Comparison of ENCODE assay signal across 1 cellular context in the genomic region with DNA sequence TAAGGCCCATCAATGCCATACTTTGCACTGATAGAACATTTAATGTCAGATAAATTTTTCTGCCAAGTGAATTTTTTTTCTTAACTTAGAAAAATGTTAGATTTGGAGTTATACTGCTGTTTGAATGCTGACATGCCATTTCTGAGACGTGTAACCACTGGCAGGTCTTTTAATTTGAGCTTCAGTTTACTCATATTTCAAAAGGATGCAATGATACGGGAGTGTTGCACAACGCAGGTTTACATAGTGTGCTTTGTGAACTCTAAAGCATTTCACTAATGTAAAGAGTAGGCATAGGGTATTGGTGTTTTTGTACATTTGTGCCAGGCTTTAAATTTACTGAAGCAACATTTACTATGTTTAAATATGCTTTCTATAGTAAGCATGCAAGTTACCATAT.
TF ChIP-seq lines count a peak whose summit lies in the region.

No MANE protein-coding gene starts in this region.

TF ChIP-seq in HepG2, 621 proteins besides CTCF, POLR2A, EP300 and RAD21 (continued from another document):
- TF ChIP-seq, protein P1, sequence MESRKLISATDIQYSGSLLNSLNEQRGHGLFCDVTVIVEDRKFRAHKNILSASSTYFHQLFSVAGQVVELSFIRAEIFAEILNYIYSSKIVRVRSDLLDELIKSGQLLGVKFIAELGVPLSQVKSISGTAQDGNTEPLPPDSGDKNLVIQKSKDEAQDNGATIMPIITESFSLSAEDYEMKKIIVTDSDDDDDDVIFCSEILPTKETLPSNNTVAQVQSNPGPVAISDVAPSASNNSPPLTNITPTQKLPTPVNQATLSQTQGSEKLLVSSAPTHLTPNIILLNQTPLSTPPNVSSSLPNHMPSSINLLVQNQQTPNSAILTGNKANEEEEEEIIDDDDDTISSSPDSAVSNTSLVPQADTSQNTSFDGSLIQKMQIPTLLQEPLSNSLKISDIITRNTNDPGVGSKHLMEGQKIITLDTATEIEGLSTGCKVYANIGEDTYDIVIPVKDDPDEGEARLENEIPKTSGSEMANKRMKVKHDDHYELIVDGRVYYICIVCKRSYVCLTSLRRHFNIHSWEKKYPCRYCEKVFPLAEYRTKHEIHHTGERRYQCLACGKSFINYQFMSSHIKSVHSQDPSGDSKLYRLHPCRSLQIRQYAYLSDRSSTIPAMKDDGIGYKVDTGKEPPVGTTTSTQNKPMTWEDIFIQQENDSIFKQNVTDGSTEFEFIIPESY (CRISPR knock-in tag; IDR thresholded peaks at IDR 0.05), result no peak
- no peak for TF ChIP-seq KDM6A (CRISPR knock-in tag; IDR thresholded peaks at IDR 0.05; ENCODE audit: low read depth)
- TF ChIP-seq, protein P2, sequence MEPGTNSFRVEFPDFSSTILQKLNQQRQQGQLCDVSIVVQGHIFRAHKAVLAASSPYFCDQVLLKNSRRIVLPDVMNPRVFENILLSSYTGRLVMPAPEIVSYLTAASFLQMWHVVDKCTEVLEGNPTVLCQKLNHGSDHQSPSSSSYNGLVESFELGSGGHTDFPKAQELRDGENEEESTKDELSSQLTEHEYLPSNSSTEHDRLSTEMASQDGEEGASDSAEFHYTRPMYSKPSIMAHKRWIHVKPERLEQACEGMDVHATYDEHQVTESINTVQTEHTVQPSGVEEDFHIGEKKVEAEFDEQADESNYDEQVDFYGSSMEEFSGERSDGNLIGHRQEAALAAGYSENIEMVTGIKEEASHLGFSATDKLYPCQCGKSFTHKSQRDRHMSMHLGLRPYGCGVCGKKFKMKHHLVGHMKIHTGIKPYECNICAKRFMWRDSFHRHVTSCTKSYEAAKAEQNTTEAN (CRISPR knock-in tag; conservative IDR thresholded peaks at IDR 0.05), result peak; percentile 99
- no peak for TF ChIP-seq NR2F2 (IDR thresholded peaks at IDR 0.05; ENCODE audit: borderline replicate concordance, low read depth)
- peak; percentile 96 for TF ChIP-seq FOXA3 (CRISPR knock-in tag; IDR thresholded peaks at IDR 0.05)
- no peak for TF ChIP-seq TGIF2 (CRISPR knock-in tag; IDR thresholded peaks at IDR 0.05)
- TF ChIP-seq, protein P3, sequence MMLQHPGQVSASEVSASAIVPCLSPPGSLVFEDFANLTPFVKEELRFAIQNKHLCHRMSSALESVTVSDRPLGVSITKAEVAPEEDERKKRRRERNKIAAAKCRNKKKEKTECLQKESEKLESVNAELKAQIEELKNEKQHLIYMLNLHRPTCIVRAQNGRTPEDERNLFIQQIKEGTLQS (CRISPR knock-in tag; IDR thresholded peaks at IDR 0.05), result no peak
- TF ChIP-seq ZNF879 (CRISPR knock-in tag; IDR thresholded peaks at IDR 0.05), result no peak
- no peak for TF ChIP-seq ZNF75D (CRISPR knock-in tag; IDR thresholded peaks at IDR 0.05; ENCODE audit: borderline replicate concordance)
- peak; percentile 62 for TF ChIP-seq FOSL2 (CRISPR knock-in tag; IDR thresholded peaks at IDR 0.05)
- TF ChIP-seq SMC3 (IDR thresholded peaks at IDR 0.05; ENCODE audit: low read length), result peak; percentile 49; the same call in 1 of the 2 replicates
- no peak for TF ChIP-seq PHF21A (CRISPR knock-in tag; IDR thresholded peaks at IDR 0.05)
- TF ChIP-seq ZNF329 (CRISPR knock-in tag; IDR thresholded peaks at IDR 0.05; ENCODE audit: low read depth), result no peak
- no peak for TF ChIP-seq PTBP1 (IDR thresholded peaks at IDR 0.05; ENCODE audit: low read depth, low read length, poor library complexity, severe bottlenecking)
- no peak for TF ChIP-seq HNRNPK (IDR thresholded peaks at IDR 0.05; ENCODE audit: low read depth, low read length, poor library complexity, severe bottlenecking)
- TF ChIP-seq, protein P4, sequence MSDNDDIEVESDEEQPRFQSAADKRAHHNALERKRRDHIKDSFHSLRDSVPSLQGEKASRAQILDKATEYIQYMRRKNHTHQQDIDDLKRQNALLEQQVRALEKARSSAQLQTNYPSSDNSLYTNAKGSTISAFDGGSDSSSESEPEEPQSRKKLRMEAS (IDR thresholded peaks at IDR 0.05), result no peak
- no peak for TF ChIP-seq PPARG (CRISPR knock-in tag; conservative IDR thresholded peaks at IDR 0.05)
- no peak for TF ChIP-seq SOX13 (IDR thresholded peaks at IDR 0.05)
- peak in 1 of 2 experiments; percentile 84; a peak in 2 of 4 replicates for TF ChIP-seq SOX13 (CRISPR knock-in tag; conservative IDR thresholded peaks at IDR 0.05 in 1 of 2, IDR thresholded peaks at IDR 0.05 in 1 of 2)
- no peak for TF ChIP-seq ZFP36L1 (CRISPR knock-in tag; IDR thresholded peaks at IDR 0.05)
- TF ChIP-seq ISL2 (CRISPR knock-in tag; IDR thresholded peaks at IDR 0.05), result peak; percentile 80
- TF ChIP-seq ZNF547 (CRISPR knock-in tag; IDR thresholded peaks at IDR 0.05), result no peak
- TF ChIP-seq ZNF558 (CRISPR knock-in tag; IDR thresholded peaks at IDR 0.05; ENCODE audit: borderline replicate concordance), result no peak
- no peak for TF ChIP-seq ZNF83 (CRISPR knock-in tag; IDR thresholded peaks at IDR 0.05; ENCODE audit: borderline replicate concordance)
- TF ChIP-seq, protein P5, sequence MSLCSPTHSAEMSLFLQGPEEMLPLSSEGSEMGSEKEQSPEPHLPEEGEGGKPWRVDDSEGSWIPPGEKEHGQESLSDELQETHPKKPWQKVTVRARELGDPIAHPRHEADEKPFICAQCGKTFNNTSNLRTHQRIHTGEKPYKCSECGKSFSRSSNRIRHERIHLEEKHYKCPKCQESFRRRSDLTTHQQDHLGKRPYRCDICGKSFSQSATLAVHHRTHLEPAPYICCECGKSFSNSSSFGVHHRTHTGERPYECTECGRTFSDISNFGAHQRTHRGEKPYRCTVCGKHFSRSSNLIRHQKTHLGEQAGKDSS (CRISPR knock-in tag; IDR thresholded peaks at IDR 0.05; ENCODE audit: borderline replicate concordance, low read depth), result no peak
- TF ChIP-seq ELF3 (CRISPR knock-in tag; IDR thresholded peaks at IDR 0.05), result peak; percentile 50; the same call in 1 of the 2 replicates
- no peak for TF ChIP-seq AGO2 (optimal IDR thresholded peaks at IDR 0.05; ENCODE audit: low read depth, low read length)
- TF ChIP-seq MBNL3 (CRISPR knock-in tag; conservative IDR thresholded peaks at IDR 0.05), result no peak
- no peak for TF ChIP-seq SRF (IDR thresholded peaks at IDR 0.05; ENCODE audit: low read depth, low read length)
- no peak for TF ChIP-seq ZNF326 (CRISPR knock-in tag; IDR thresholded peaks at IDR 0.05; ENCODE audit: borderline replicate concordance)
- TF ChIP-seq, protein P6, sequence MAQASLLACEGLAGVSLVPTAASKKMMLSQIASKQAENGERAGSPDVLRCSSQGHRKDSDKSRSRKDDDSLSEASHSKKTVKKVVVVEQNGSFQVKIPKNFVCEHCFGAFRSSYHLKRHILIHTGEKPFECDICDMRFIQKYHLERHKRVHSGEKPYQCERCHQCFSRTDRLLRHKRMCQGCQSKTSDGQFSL (CRISPR knock-in tag; IDR thresholded peaks at IDR 0.05), result no peak
- TF ChIP-seq, protein P7, sequence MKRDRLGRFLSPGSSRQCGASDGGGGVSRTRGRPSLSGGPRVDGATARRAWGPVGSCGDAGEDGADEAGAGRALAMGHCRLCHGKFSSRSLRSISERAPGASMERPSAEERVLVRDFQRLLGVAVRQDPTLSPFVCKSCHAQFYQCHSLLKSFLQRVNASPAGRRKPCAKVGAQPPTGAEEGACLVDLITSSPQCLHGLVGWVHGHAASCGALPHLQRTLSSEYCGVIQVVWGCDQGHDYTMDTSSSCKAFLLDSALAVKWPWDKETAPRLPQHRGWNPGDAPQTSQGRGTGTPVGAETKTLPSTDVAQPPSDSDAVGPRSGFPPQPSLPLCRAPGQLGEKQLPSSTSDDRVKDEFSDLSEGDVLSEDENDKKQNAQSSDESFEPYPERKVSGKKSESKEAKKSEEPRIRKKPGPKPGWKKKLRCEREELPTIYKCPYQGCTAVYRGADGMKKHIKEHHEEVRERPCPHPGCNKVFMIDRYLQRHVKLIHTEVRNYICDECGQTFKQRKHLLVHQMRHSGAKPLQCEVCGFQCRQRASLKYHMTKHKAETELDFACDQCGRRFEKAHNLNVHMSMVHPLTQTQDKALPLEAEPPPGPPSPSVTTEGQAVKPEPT (CRISPR knock-in tag; IDR thresholded peaks at IDR 0.05; ENCODE audit: low read depth), result no peak
- TF ChIP-seq BORCS8-MEF2B (CRISPR knock-in tag; IDR thresholded peaks at IDR 0.05), result no peak
- no peak for TF ChIP-seq NCOA5 (CRISPR knock-in tag; IDR thresholded peaks at IDR 0.05)
- TF ChIP-seq, protein P8, sequence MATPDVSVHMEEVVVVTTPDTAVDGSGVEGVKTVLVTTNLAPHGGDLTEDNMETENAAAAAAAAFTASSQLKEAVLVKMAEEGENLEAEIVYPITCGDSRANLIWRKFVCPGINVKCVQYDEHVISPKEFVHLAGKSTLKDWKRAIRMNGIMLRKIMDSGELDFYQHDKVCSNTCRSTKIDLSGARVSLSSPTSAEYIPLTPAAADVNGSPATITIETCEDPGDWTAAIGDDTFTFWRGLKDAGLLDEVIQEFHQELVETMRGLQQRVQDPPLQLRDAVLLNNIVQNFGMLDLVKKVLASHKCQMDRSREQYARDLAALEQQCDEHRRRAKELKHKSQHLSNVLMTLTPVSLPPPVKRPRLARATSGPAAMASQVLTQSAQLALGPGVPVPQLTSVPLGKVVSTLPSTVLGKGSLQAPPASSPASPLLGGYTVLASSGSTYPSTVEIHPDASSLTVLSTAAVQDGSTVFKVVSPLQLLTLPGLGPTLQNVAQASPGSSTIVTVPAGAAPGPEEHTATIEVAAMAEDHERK (CRISPR knock-in tag; IDR thresholded peaks at IDR 0.05; ENCODE audit: low read depth), result no peak
- TF ChIP-seq ZNF331 (CRISPR knock-in tag; IDR thresholded peaks at IDR 0.05), result peak; percentile 40; the same call in 1 of the 2 replicates
- TF ChIP-seq, protein P9, sequence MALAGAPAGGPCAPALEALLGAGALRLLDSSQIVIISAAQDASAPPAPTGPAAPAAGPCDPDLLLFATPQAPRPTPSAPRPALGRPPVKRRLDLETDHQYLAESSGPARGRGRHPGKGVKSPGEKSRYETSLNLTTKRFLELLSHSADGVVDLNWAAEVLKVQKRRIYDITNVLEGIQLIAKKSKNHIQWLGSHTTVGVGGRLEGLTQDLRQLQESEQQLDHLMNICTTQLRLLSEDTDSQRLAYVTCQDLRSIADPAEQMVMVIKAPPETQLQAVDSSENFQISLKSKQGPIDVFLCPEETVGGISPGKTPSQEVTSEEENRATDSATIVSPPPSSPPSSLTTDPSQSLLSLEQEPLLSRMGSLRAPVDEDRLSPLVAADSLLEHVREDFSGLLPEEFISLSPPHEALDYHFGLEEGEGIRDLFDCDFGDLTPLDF (CRISPR knock-in tag; IDR thresholded peaks at IDR 0.05), result no peak
- peak; percentile 99 for TF ChIP-seq CEBPB (IDR thresholded peaks at IDR 0.05; ENCODE audit: borderline replicate concordance, low read depth, low read length)
- no peak for TF ChIP-seq STAG1 (CRISPR knock-in tag; IDR thresholded peaks at IDR 0.05)
